ENCODE assay signal across 18 cellular contexts in genomic region chr5:102049517-102049916, GRCh38.
A peak's percentile ranks its signal among the peaks of the same experiment; 100 is the strongest.
DNase-seq lines count a peak whose midpoint lies in the region; ATAC-seq and TF ChIP-seq lines count a peak whose summit lies in the region.
"Had no signal": no experiment of that assay in that cellular context is flagged by ENCODE, and none has a peak within 500 bp of the region (broad histone marks: within the 10 kb centered on the region; RNA-seq: fewer than 3 reads in every experiment).

No MANE protein-coding gene starts in this region.

- H3K36me3 ChIP-seq in MM.1S (replicated peaks; ENCODE audit: insufficient read depth, low read length) (no peaks in the 10 kb centered on the region), neural progenitor cell (no peaks in the 10 kb centered on the region)

- H3K79me2 ChIP-seq in MM.1S (ENCODE audit: low read length) = no peaks in the 10 kb centered on the region
- no peaks in the 10 kb centered on the region for H3K79me2 ChIP-seq in neural progenitor cell (ENCODE audit: low read depth)

- H3K9me3 Mint-ChIP-seq in neural progenitor cell = no peaks in the 10 kb centered on the region
- H3K9me3 Mint-ChIP-seq in stimulated activated naive B cell treated with anti-CD40 and anti-IgM and Interleukin-4, amounts not matched to agents 10 μg/mL and 1 μg/mL and 100 μg/mL, for 72 hours = no peaks in the 10 kb centered on the region

- H3K4me1 Mint-ChIP-seq in neural progenitor cell = no peaks in the 10 kb centered on the region
- H3K4me1 Mint-ChIP-seq in stimulated activated naive B cell treated with anti-CD40 and anti-IgM and Interleukin-4, amounts not matched to agents 10 μg/mL and 1 μg/mL and 100 μg/mL, for 72 hours = no peaks in the 10 kb centered on the region

- H3K4me1 ChIP-seq in MM.1S (ENCODE audit: low read length) (peaks cover 4% of the 10 kb centered on the region; the same call in 1 of the 2 replicates), neural progenitor cell (no peaks in the 10 kb centered on the region)
- H3K4me1 ChIP-seq: body of pancreas had no signal

- H3K27me3 ChIP-seq in MM.1S (replicated peaks; ENCODE audit: insufficient read depth, low read length) (no peaks in the 10 kb centered on the region), neural progenitor cell (no peaks in the 10 kb centered on the region)
- H3K27me3 ChIP-seq: body of pancreas had no signal

- H4K20me1 ChIP-seq in MM.1S (ENCODE audit: insufficient read depth, low read length) (no peaks in the 10 kb centered on the region), neural progenitor cell (ENCODE audit: low read depth) (no peaks in the 10 kb centered on the region)

- no peak overlapping the region for H2AFZ ChIP-seq in MM.1S (ENCODE audit: low read length)
- H2AFZ ChIP-seq in neural progenitor cell (replicated peaks) = no peak overlapping the region
- H2AFZ ChIP-seq: GM23248 had no signal

- no peak overlapping the region for H3K4me3 Mint-ChIP-seq in neural progenitor cell
- H3K4me3 Mint-ChIP-seq in stimulated activated naive B cell treated with anti-CD40 and anti-IgM and Interleukin-4, amounts not matched to agents 10 μg/mL and 1 μg/mL and 100 μg/mL, for 72 hours = no peak overlapping the region

- ATAC-seq in stimulated activated naive B cell treated with anti-CD40 and anti-IgM and Interleukin-4, amounts not matched to agents 10 μg/mL and 1 μg/mL and 100 μg/mL, for 72 hours (replicated peaks) = no peak
- no peak for ATAC-seq in GM19467 (IDR thresholded peaks at IDR 0.05; ENCODE audit: unreplicated experiment)
- ATAC-seq in HG03159 (IDR thresholded peaks at IDR 0.05; ENCODE audit: unreplicated experiment) = no peak
- ATAC-seq: body of pancreas had no signal

- H3K36me3 Mint-ChIP-seq in neural progenitor cell = no peaks in the 10 kb centered on the region
- H3K36me3 Mint-ChIP-seq in stimulated activated naive B cell treated with anti-CD40 and anti-IgM and Interleukin-4, amounts not matched to agents 10 μg/mL and 1 μg/mL and 100 μg/mL, for 72 hours = no peaks in the 10 kb centered on the region

- TF ChIP-seq CTCF in C4-2B (conservative IDR thresholded peaks at IDR 0.05) (0 out of 2 replicates have a peak, but pooled peaks have one; percentile 4), MM.1S (IDR thresholded peaks at IDR 0.05; ENCODE audit: low read length) (no peak), neural progenitor cell (IDR thresholded peaks at IDR 0.05) (no peak)

- H3K27me3 Mint-ChIP-seq in neural progenitor cell (ENCODE audit: insufficient read depth, low read depth) = no peaks in the 10 kb centered on the region
- H3K27me3 Mint-ChIP-seq in stimulated activated naive B cell treated with anti-CD40 and anti-IgM and Interleukin-4, amounts not matched to agents 10 μg/mL and 1 μg/mL and 100 μg/mL, for 72 hours = no peaks in the 10 kb centered on the region

- no peaks in the 10 kb centered on the region for H3F3A ChIP-seq in MM.1S (ENCODE audit: insufficient read depth, low read length)
- no peaks in the 10 kb centered on the region for H3F3A ChIP-seq in neural progenitor cell (ENCODE audit: low read depth)

- H3K4me3 ChIP-seq in MM.1S (ENCODE audit: low read length) (no peak overlapping the region), neural progenitor cell (no peak overlapping the region)
- H3K4me3 ChIP-seq: body of pancreas, GM23248 had no signal

- H3K4me2 ChIP-seq in MM.1S (ENCODE audit: low read depth, low read length) = no peak overlapping the region
- H3K4me2 ChIP-seq in neural progenitor cell = no peak overlapping the region

- H3K9me2 ChIP-seq in MM.1S (replicated peaks; ENCODE audit: insufficient read depth, low read length) = no peaks in the 10 kb centered on the region

- peak; percentile 56 for DNase-seq in MM.1S
- DNase-seq in NCI-H345 treated with DMSO at 0.1 percent for 48 hours (lab: John Stamatoyannopoulos, UW; ENCODE audit: unreplicated experiment) = peak; percentile 69
- peak; percentile 29 for DNase-seq in SKM-1 treated with dmso at 0.1 percent for 144 hours (lab: John Stamatoyannopoulos, UW; ENCODE audit: unreplicated experiment)
- no peak for DNase-seq in neural progenitor cell (ENCODE audit: low spot score)
- no peak for DNase-seq in stimulated activated naive B cell treated with anti-CD40 and anti-IgM and Interleukin-4, amounts not matched to agents 10 μg/mL and 1 μg/mL and 100 μg/mL, for 72 hours
- DNase-seq: activated CD4-positive, alpha-beta T cell treated with anti-CD3 and anti-CD28 coated beads, Interleukin-2, amount 50 U/mL, for 4 hours; activated effector memory CD4-positive, alpha-beta T cell treated with Interleukin-2 at 50 U/mL for 16 hours; body of pancreas; effector memory CD4-positive, alpha-beta T cell; EL; GM23248; kidney; stimulated activated CD4-positive, alpha-beta T cell treated with anti-CD3 and anti-CD28 coated beads, Interleukin-4, amount 100 ng/mL, for 24 hours; stimulated activated naive CD4-positive, alpha-beta T cell treated with Interleukin-2 at 50 U/mL for 16 hours had no signal

- no peak overlapping the region for H3K27ac Mint-ChIP-seq in neural progenitor cell
- H3K27ac Mint-ChIP-seq in stimulated activated naive B cell treated with anti-CD40 and anti-IgM and Interleukin-4, amounts not matched to agents 10 μg/mL and 1 μg/mL and 100 μg/mL, for 72 hours = no peak overlapping the region

- no peaks in the 10 kb centered on the region for H3K9me3 ChIP-seq in MM.1S (replicated peaks; ENCODE audit: insufficient read depth, low read length)
- no peaks in the 10 kb centered on the region for H3K9me3 ChIP-seq in neural progenitor cell (ENCODE audit: low read depth)
- H3K9me3 ChIP-seq: body of pancreas had no signal

- H3K9ac ChIP-seq in MM.1S (ENCODE audit: low read length) = no peak overlapping the region
- no peak overlapping the region for H3K9ac ChIP-seq in neural progenitor cell
- H3K9ac ChIP-seq: GM23248 had no signal

- H3K27ac ChIP-seq in C4-2B (no peak overlapping the region), MM.1S (ENCODE audit: low read length) (peak overlapping the region; percentile 18; the same call in 1 of the 2 replicates), neural progenitor cell (no peak overlapping the region)
- H3K27ac ChIP-seq: body of pancreas, GM23248, RWPE1 had no signal

Comparison
In these comparisons a context has a peak if more than half of its experiments do, and no peak if none do; other contexts are left out.
1. DNase-seq: peak in MM.1S (single experiment), NCI-H345 treated with DMSO at 0.1 percent for 48 hours (single experiment) and SKM-1 treated with dmso at 0.1 percent for 144 hours (single experiment); none in neural progenitor cell (single experiment) and stimulated activated naive B cell treated with anti-CD40 and anti-IgM and Interleukin-4, amounts not matched to agents 10 μg/mL and 1 μg/mL and 100 μg/mL, for 72 hours (single experiment).